ENCODE assay signal across 24 cellular contexts in genomic region chr9:8391566-8391965, GRCh38.
"Had no signal": no experiment of that assay in that cellular context is flagged by ENCODE, and none has a peak within 500 bp of the region (broad histone marks: within the 10 kb centered on the region; RNA-seq: fewer than 3 reads in every experiment).

No MANE protein-coding gene starts in this region.

- H3K4me3 ChIP-seq: colonic mucosa, esophagus squamous epithelium, gastroesophageal sphincter, heart left ventricle, hepatocyte, left ventricle myocardium inferior, lower lobe of right lung, mucosa of descending colon had no signal

- H3K27ac ChIP-seq: colonic mucosa, epithelial cell of prostate, esophagus squamous epithelium, foreskin keratinocyte, gastroesophageal sphincter, heart left ventricle, hepatocyte, left ventricle myocardium inferior, lower lobe of right lung had no signal

- H3K4me1 ChIP-seq: colonic mucosa, esophagus squamous epithelium, foreskin keratinocyte, gastroesophageal sphincter, heart left ventricle, left ventricle myocardium inferior, lower lobe of right lung had no signal

- H3K27me3 ChIP-seq: colonic mucosa, esophagus squamous epithelium, foreskin keratinocyte, gastroesophageal sphincter, heart left ventricle, hepatocyte had no signal

- ATAC-seq: effector memory CD8-positive, alpha-beta T cell; esophagus mucosa; foreskin keratinocyte; gastroesophageal sphincter; heart left ventricle; left colon; left lobe of liver; lower lobe of right lung; mucosa of descending colon had no signal

- H3K36me3 ChIP-seq: colonic mucosa, esophagus squamous epithelium, gastroesophageal sphincter, heart left ventricle, left ventricle myocardium inferior, lower lobe of right lung had no signal

- H3K9me3 ChIP-seq: colonic mucosa, esophagus squamous epithelium, gastroesophageal sphincter, heart left ventricle, left ventricle myocardium inferior, lower lobe of right lung, mucosa of descending colon had no signal

- DNase-seq: colonic mucosa; cortex of kidney; effector CD8-positive, alpha-beta T cell; effector memory CD8-positive, alpha-beta T cell; endodermal cell; erythroblast; esophagus squamous epithelium; foreskin keratinocyte; heart left ventricle; immature natural killer cell; islet precursor cell; kidney; kidney glomerular epithelial cell; left colon; left ventricle myocardium inferior; lower lobe of right lung; mesenchymal stem cell; mucosa of descending colon; naive B cell had no signal
